In the genomic region with DNA sequence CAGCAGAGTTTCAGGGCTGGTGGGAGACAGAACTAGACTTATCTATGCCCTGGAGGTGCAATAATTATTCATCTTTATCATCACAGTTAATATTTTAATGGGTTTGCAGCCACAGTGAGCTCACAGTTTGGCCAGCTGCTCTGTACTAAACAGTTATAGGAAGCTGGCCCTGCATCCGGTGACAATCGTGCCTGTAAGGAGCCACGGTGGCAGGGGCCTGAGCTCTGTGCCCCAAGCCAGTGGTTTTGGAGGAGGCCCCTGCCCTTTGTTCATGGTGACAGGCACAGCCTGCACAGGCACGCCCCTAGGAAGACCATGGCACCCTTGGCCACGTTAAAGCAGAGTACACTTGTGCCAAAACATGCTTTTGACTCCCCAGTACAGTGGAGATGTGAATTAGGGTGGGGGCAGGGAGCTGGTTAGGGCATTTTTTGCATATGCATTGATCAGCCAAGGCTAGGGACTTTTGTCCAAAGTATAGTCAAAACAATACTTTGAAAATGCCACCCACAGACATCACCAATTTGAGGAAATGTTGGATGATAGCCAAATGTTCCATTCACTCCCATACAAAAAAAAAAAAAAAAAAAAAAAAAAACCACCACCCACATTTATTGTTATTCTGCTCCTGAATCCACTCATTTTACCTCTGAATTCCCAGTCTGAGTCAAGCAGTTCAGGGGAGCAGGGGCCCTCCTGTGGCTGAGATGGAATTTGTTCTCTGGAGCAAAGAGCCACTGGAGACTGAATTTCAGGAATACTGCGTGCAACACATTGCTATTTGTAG, we compare ENCODE assay signal across 8 cellular contexts. TPM values are rescaled to one million over a fixed set of nuclear protein-coding genes. Genes with fewer than 3 reads are reported as not detected.
DNase-seq lines count a peak whose midpoint lies in the region; ATAC-seq, FAIRE-seq and TF ChIP-seq lines count a peak whose summit lies in the region.

No MANE protein-coding gene starts in this region.

- H3K79me2 ChIP-seq in smooth muscle cell (ENCODE audit: low read depth), result no peaks in the 10 kb centered on the region

- no peak overlapping the region for H3K9ac ChIP-seq in smooth muscle cell (ENCODE audit: low read depth)

- H3K4me3 ChIP-seq in WI38 (ENCODE audit: low read depth, low read length) (no peak overlapping the region), smooth muscle cell (no peak overlapping the region)

- FAIRE-seq in HTR-8/SVneo (lab: Jason Lieb, UNC), result no peak

- H3K27ac ChIP-seq in smooth muscle cell (ENCODE audit: low read depth), result no peak overlapping the region

- peaks cover 3% of the 10 kb centered on the region for H3F3A ChIP-seq in smooth muscle cell (ENCODE audit: low read depth)

- ATAC-seq in Right ventricle myocardium inferior (no peak), HG03045 (IDR thresholded peaks at IDR 0.05; ENCODE audit: unreplicated experiment) (no peak)

- no peak overlapping the region for H2AFZ ChIP-seq in smooth muscle cell (ENCODE audit: low read depth)

- peak; percentile 71 for DNase-seq in Right ventricle myocardium inferior (ENCODE audit: missing footprints)
- no peak for DNase-seq in cardiac septum (ENCODE audit: low spot score)
- peak; percentile 64 for DNase-seq in HTR-8/SVneo (ENCODE audit: insufficient read length, low spot score)
- DNase-seq in glomerular endothelial cell (ENCODE audit: extremely low read depth, low read depth, low spot score), result peak; percentile 45
- no peak for DNase-seq in smooth muscle cell (lab: John Stamatoyannopoulos, UW; ENCODE audit: unreplicated experiment)
- no peak for DNase-seq in RPMI8226

- TF ChIP-seq CTCF in WI38 (IDR thresholded peaks at IDR 0.05; ENCODE audit: low read depth, low read length) (peak; percentile 62), smooth muscle cell (IDR thresholded peaks at IDR 0.05; ENCODE audit: borderline replicate concordance, insufficient read depth, poor library complexity, severe bottlenecking) (peak; percentile 30)

- H3K4me1 ChIP-seq in smooth muscle cell (ENCODE audit: low read depth), result peaks cover 3% of the 10 kb centered on the region

- intact Hi-C loops in Right ventricle myocardium inferior (cut with DNase I) (loop anchor here (2.0 kb wide), 1 partner anchor 204 kb away; no protein-coding TSS in a partner anchor), cardiac septum (cut with DNase I) (loop anchor here (1.0 to 5.0 kb wide), 4 partner anchors 28 to 250 kb away; partner anchors contain the start of gene OXNAD1)

- 64% methylated on average over 6 of the region's 6 CpGs for WGBS in smooth muscle cell (ENCODE audit: low lambda C conversion rate)

- H3K9me3 ChIP-seq in smooth muscle cell (replicated peaks; ENCODE audit: low read depth), result no peaks in the 10 kb centered on the region

- no peaks in the 10 kb centered on the region for H3K36me3 ChIP-seq in smooth muscle cell (ENCODE audit: low read depth)

- H3K27me3 ChIP-seq in smooth muscle cell (ENCODE audit: low read depth), result no peaks in the 10 kb centered on the region

- no peaks in the 10 kb centered on the region for H4K20me1 ChIP-seq in smooth muscle cell (ENCODE audit: low read depth)

- H3K4me2 ChIP-seq in smooth muscle cell, result no peak overlapping the region

RNA-seq across cellular contexts. Expression of gene RFTN1, which starts 3.4 kb away (rescaled TPM):
- total RNA-seq in Right ventricle myocardium inferior (26.8 TPM), cardiac septum (26.5 TPM), glomerular endothelial cell (78.3 and 84.4 TPM in 2 replicates), smooth muscle cell (35.6 and 37.7 TPM in 2 replicates)
- polyA plus RNA-seq in smooth muscle cell, result 21.7 and 22.8 TPM in 2 replicates

Comparison
In these comparisons a context has a peak if more than half of its experiments do, and no peak if none do; other contexts are left out.
1. DNase-seq: peak in Right ventricle myocardium inferior (single experiment), HTR-8/SVneo (single experiment) and glomerular endothelial cell (single experiment); none in cardiac septum (single experiment), smooth muscle cell (single experiment) and RPMI8226 (single experiment).